In the genomic region with DNA sequence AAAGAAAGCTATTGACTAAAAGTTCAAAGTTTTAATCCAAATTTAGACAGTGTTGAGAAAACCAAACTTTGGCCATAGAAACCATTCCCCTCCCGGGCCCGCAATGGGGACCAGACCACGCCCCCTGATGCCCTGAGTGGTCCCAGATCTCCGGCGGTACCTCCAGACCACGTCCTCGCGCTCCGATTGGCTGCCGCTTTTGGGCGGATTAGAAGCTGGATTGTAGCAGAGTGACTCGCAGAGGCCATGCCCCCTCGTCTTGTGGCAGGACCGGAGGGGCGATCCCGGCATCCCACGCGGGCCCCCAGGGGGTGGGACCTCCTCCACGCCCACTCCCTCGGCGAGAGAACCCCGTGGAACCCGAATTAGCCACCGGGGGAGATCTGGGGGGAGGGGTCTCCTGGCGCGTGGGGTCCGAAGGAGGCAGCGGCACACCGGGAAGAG, we compare ENCODE assay signal across 8 cellular contexts.
A peak's percentile ranks its signal among the peaks of the same experiment; 100 is the strongest.
DNase-seq lines count a peak whose midpoint lies in the region; ATAC-seq lines count a peak whose summit lies in the region.

No MANE protein-coding gene starts in this region.

- DNase-seq in AG08395 (ENCODE audit: low spot score) (peak; percentile 96), NCI-H1694 treated with DMSO at 0.1 percent for 48 hours (lab: John Stamatoyannopoulos, UW) (peak; percentile 95), iris pigment epithelial cell (ENCODE audit: low read depth) (peak; percentile 91)
- peak; percentile 36 for DNase-seq in activated CD4-positive, CD25-positive, alpha-beta regulatory T cell treated with anti-CD3 and anti-CD28 coated beads, Interleukin-2, amount 50 U/mL, for 16 hours (ENCODE audit: low read depth, low spot score)
- peak; percentile 72 for DNase-seq in central memory CD4-positive, alpha-beta T cell
- DNase-seq in stimulated activated CD4-positive, alpha-beta T cell treated with anti-CD3 and anti-CD28 coated beads, Interleukin-15, amount 100 ng/mL, for 24 hours = peak; percentile 88

- ATAC-seq in GM19351 (IDR thresholded peaks at IDR 0.05; ENCODE audit: unreplicated experiment) (peak; percentile 62), HG02678 (IDR thresholded peaks at IDR 0.05; ENCODE audit: unreplicated experiment) (no peak)

Comparison
In these comparisons a context has a peak if more than half of its experiments do, and no peak if none do; other contexts are left out.
1. DNase-seq: peak in every context shown above with its lines; median percentile 96 in AG08395; 95 in NCI-H1694 treated with DMSO at 0.1 percent for 48 hours; 91 in iris pigment epithelial cell; 88 in stimulated activated CD4-positive, alpha-beta T cell treated with anti-CD3 and anti-CD28 coated beads, Interleukin-15, amount 100 ng/mL, for 24 hours; 72 in central memory CD4-positive, alpha-beta T cell; 36 in activated CD4-positive, CD25-positive, alpha-beta regulatory T cell treated with anti-CD3 and anti-CD28 coated beads, Interleukin-2, amount 50 U/mL, for 16 hours.